ENCODE assay signal across 9 cellular contexts in genomic region chr6:154258064-154258757, GRCh38.
DNase-seq lines count a peak whose midpoint lies in the region; ATAC-seq lines count a peak whose summit lies in the region.
"Had no signal": no experiment of that assay in that cellular context is flagged by ENCODE, and none has a peak within 500 bp of the region (broad histone marks: within the 10 kb centered on the region; RNA-seq: fewer than 3 reads in every experiment).

No MANE protein-coding gene starts in this region.

- CTCF ChIA-PET in activated CD4-positive, alpha-beta T cell treated with anti-CD3 and anti-CD28 coated beads, Interleukin-2, amount 10 ng/mL, durations not matched to agents 7 days and 5 days (lab: Charles Lee): interaction anchor here (1.0 to 1.9 kb wide), 2 partner anchors 21 to 104 kb away, joined by 4 to 5 read pairs; no protein-coding TSS in a partner anchor

- H3K27ac Mint-ChIP-seq in natural killer cell treated with Interleukin-12 subunit alpha and Interleukin-12 subunit beta and Interleukin-15 and Interleukin-18, amount 100 ng/mL, for 72 hours: peak overlapping the region in 1 of 2 donors; percentile 0
- H3K27ac Mint-ChIP-seq in activated CD4-positive, alpha-beta T cell treated with anti-CD3 and anti-CD28 coated beads, Interleukin-2, amount 10 ng/mL, durations not matched to agents 7 days and 5 days: no peak overlapping the region

- ATAC-seq in GM18907 (IDR thresholded peaks at IDR 0.05; ENCODE audit: unreplicated experiment): peak; percentile 79
- ATAC-seq in HG02588 (IDR thresholded peaks at IDR 0.05; ENCODE audit: unreplicated experiment): peak; percentile 82
- ATAC-seq in natural killer cell treated with Interleukin-12 subunit alpha and Interleukin-12 subunit beta and Interleukin-15 and Interleukin-18, amount 100 ng/mL, for 72 hours: peak in 1 of 2 donors; percentile 40

- peaks cover 29 to 32% of the 10 kb centered on the region in 2 donors for H3K4me1 Mint-ChIP-seq in natural killer cell treated with Interleukin-12 subunit alpha and Interleukin-12 subunit beta and Interleukin-15 and Interleukin-18, amount 100 ng/mL, for 72 hours (ENCODE audit: low read depth in 2 of 2)
- H3K4me1 Mint-ChIP-seq in activated CD4-positive, alpha-beta T cell treated with anti-CD3 and anti-CD28 coated beads, Interleukin-2, amount 10 ng/mL, durations not matched to agents 7 days and 5 days: peaks cover 17% of the 10 kb centered on the region

- H3K27me3 Mint-ChIP-seq in natural killer cell treated with Interleukin-12 subunit alpha and Interleukin-12 subunit beta and Interleukin-15 and Interleukin-18, amount 100 ng/mL, for 72 hours: no peaks in the 10 kb centered on the region
- no peaks in the 10 kb centered on the region for H3K27me3 Mint-ChIP-seq in activated CD4-positive, alpha-beta T cell treated with anti-CD3 and anti-CD28 coated beads, Interleukin-2, amount 10 ng/mL, durations not matched to agents 7 days and 5 days

- DNase-seq in KG1 (lab: John Stamatoyannopoulos, UW): peak; percentile 49
- no peak for DNase-seq in natural killer cell treated with Interleukin-12 subunit alpha and Interleukin-12 subunit beta and Interleukin-15 and Interleukin-18, amount 100 ng/mL, for 72 hours (ENCODE audit: low spot score)
- no peak for DNase-seq in activated CD4-positive, alpha-beta T cell treated with anti-CD3 and anti-CD28 coated beads, Interleukin-2, amount 10 ng/mL, durations not matched to agents 7 days and 5 days
- DNase-seq in inferior parietal cortex (ENCODE audit: extremely low spot score): no peak
- DNase-seq in occipital lobe (lab: John Stamatoyannopoulos, UW): no peak
- DNase-seq in NCI-H345 treated with DMSO at 0.1 percent for 48 hours (lab: John Stamatoyannopoulos, UW; ENCODE audit: unreplicated experiment): no peak
- DNase-seq: HCEC 1CT had no signal

- H3K36me3 Mint-ChIP-seq in natural killer cell treated with Interleukin-12 subunit alpha and Interleukin-12 subunit beta and Interleukin-15 and Interleukin-18, amount 100 ng/mL, for 72 hours: peaks cover 24% of the 10 kb centered on the region
- peaks cover 18% of the 10 kb centered on the region for H3K36me3 Mint-ChIP-seq in activated CD4-positive, alpha-beta T cell treated with anti-CD3 and anti-CD28 coated beads, Interleukin-2, amount 10 ng/mL, durations not matched to agents 7 days and 5 days (ENCODE audit: low read depth)

- POLR2A ChIA-PET in activated CD4-positive, alpha-beta T cell treated with anti-CD3 and anti-CD28 coated beads, Interleukin-2, amount 10 ng/mL, durations not matched to agents 7 days and 5 days (lab: Charles Lee): no interaction called here

- H3K4me3 Mint-ChIP-seq in natural killer cell treated with Interleukin-12 subunit alpha and Interleukin-12 subunit beta and Interleukin-15 and Interleukin-18, amount 100 ng/mL, for 72 hours: peak overlapping the region; percentile 26
- H3K4me3 Mint-ChIP-seq in activated CD4-positive, alpha-beta T cell treated with anti-CD3 and anti-CD28 coated beads, Interleukin-2, amount 10 ng/mL, durations not matched to agents 7 days and 5 days: no peak overlapping the region

- peaks cover 5% of the 10 kb centered on the region for H3K9me3 Mint-ChIP-seq in natural killer cell treated with Interleukin-12 subunit alpha and Interleukin-12 subunit beta and Interleukin-15 and Interleukin-18, amount 100 ng/mL, for 72 hours
- peaks cover 19% of the 10 kb centered on the region for H3K9me3 Mint-ChIP-seq in activated CD4-positive, alpha-beta T cell treated with anti-CD3 and anti-CD28 coated beads, Interleukin-2, amount 10 ng/mL, durations not matched to agents 7 days and 5 days
